Comparison of ENCODE assay signal across 20 cellular contexts in the genomic region with DNA sequence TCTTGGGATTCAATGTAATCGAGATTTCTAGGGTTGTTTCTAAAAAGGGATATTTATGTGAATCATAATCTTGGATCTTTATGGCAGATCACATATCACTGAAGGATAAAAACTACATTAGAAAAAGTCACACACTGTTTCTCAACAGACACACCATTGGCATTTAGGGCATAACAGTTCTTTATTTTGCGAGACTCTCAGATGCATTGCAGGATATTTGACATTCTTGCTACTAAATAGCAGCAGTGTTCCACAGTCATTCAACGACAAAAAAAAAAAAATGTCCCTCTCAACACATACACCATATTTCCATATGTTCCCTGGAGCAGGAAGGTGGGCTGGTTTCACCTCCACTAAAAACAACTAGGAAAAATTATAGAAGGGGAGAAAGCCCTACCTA.
DNase-seq lines count a peak whose midpoint lies in the region; ATAC-seq and TF ChIP-seq lines count a peak whose summit lies in the region.
"Had no signal": no experiment of that assay in that cellular context is flagged by ENCODE, and none has a peak within 500 bp of the region (broad histone marks: within the 10 kb centered on the region; RNA-seq: fewer than 3 reads in every experiment).

No MANE protein-coding gene starts in this region.

- DNase-seq in COLO829 (ENCODE audit: low spot score): peak; percentile 56
- DNase-seq in SK-MEL-5 (ENCODE audit: low read depth, low spot score): peak; percentile 81
- peak; percentile 21 for DNase-seq in fibroblast of peridontal ligament (ENCODE audit: extremely low read depth)
- no peak for DNase-seq in osteoblast (ENCODE audit: insufficient read length, low spot score, missing footprints)
- no peak for DNase-seq in ascending aorta (ENCODE audit: low spot score in 2 of 2)
- no peak for DNase-seq in NCI-H1930 (lab: John Stamatoyannopoulos, UW)
- DNase-seq in GM10248 (ENCODE audit: extremely low spot score): no peak
- DNase-seq: Calu3; CD4-positive, alpha-beta T cell; CD8-positive, alpha-beta memory T cell; COR-L47; DMS53; DMS79 treated with DMSO at 0.1 percent for 48 hours; H9 had no signal

- H2AFZ ChIP-seq in osteoblast (ENCODE audit: low read length): peak overlapping the region; percentile 57
- H2AFZ ChIP-seq: GM23338 had no signal

- no peak for ATAC-seq in HG02870 (IDR thresholded peaks at IDR 0.05; ENCODE audit: unreplicated experiment)
- ATAC-seq: GM12878, GM23338, HCT116 had no signal

- in situ Hi-C loops in SK-MEL-5 (cut with HindIII; ENCODE audit: low pct_unique_long_range_greater_than_20kb, low sequenced_read_pairs): no loop called here

- no peaks in the 10 kb centered on the region for H3K27me3 ChIP-seq in osteoblast (ENCODE audit: insufficient read depth, low read length)
- H3K27me3 ChIP-seq in ascending aorta: no peaks in the 10 kb centered on the region
- H3K27me3 ChIP-seq: BLaER1 had no signal

- H3K9me3 ChIP-seq in osteoblast (ENCODE audit: low read depth, low read length) (no peaks in the 10 kb centered on the region), ascending aorta (no peaks in the 10 kb centered on the region)
- H3K9me3 ChIP-seq: BLaER1 had no signal

- no peaks in the 10 kb centered on the region for H3K36me3 ChIP-seq in osteoblast (ENCODE audit: insufficient read depth, low read length)
- H3K36me3 ChIP-seq in ascending aorta: no peaks in the 10 kb centered on the region
- H3K36me3 ChIP-seq: BLaER1 had no signal

- intact Hi-C loops in ascending aorta (cut with DNase I): no loop called here

- TF ChIP-seq CTCF in osteoblast (IDR thresholded peaks at IDR 0.05; ENCODE audit: extremely low read depth, low read depth, low read length) (no peak), ascending aorta (IDR thresholded peaks at IDR 0.05) (no peak), GM10248 (IDR thresholded peaks at IDR 0.05; ENCODE audit: control extremely low read depth, extremely low read depth, low read depth, missing control alignments) (no peak)

- H3K79me2 ChIP-seq in osteoblast (ENCODE audit: insufficient read depth, low read length): no peaks in the 10 kb centered on the region

- H4K20me1 ChIP-seq in osteoblast (ENCODE audit: insufficient read depth, low read length): no peaks in the 10 kb centered on the region
- H4K20me1 ChIP-seq: BLaER1 had no signal

- H3K27ac ChIP-seq in osteoblast (ENCODE audit: low read depth, low read length) (no peak overlapping the region), ascending aorta (no peak overlapping the region)
- H3K27ac ChIP-seq: BLaER1, C4-2B had no signal

- CTCF ChIA-PET in GM10248 (lab: Yijun Ruan, JAX): no interaction called here

- H3K4me3 ChIP-seq in osteoblast (ENCODE audit: insufficient read depth, low read length) (no peak overlapping the region), ascending aorta (no peak overlapping the region)
- H3K4me3 ChIP-seq: BLaER1, GM12878, GM23338 had no signal

- POLR2A ChIA-PET in GM10248 (lab: Yijun Ruan, JAX): no interaction called here

- H3K4me2 ChIP-seq in osteoblast (ENCODE audit: insufficient read depth, low read length): no peak overlapping the region
- H3K4me2 ChIP-seq: BLaER1, GM23338 had no signal

- H3K4me1 ChIP-seq in osteoblast (ENCODE audit: insufficient read depth, low read length) (no peaks in the 10 kb centered on the region), ascending aorta (no peaks in the 10 kb centered on the region)
- H3K4me1 ChIP-seq: BLaER1 had no signal

Comparison
In these comparisons a context has a peak if more than half of its experiments do, and no peak if none do; other contexts are left out.
1. DNase-seq: peak in COLO829 (single experiment), SK-MEL-5 (single experiment) and fibroblast of peridontal ligament (single experiment); none in osteoblast (single experiment), ascending aorta (0 of 2), NCI-H1930 (0 of 2) and GM10248 (single experiment).